In the genomic region with DNA sequence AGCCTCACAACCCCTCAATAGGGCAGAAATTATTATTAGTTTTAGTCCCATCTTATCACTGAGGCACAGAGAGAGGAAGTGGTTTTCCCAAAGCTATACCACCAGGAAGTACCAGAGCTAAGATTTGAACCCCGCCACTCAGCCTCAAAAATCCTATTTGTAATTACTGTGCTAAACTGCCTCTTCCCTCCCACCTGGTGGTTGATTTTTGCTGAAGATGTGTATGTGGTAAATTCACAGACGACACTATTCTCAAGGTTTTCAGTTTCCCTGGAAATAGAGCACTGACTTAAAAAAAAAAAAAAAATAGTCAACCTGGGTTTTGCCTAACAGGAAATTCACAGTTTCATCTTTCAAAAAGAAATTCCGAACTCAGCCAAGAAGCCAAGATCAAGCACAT, we compare ENCODE assay signal across 27 cellular contexts. TPM values are rescaled to one million over a fixed set of nuclear protein-coding genes. Genes with fewer than 3 reads are reported as not detected.
A peak's percentile ranks its signal among the peaks of the same experiment; 100 is the strongest.
DNase-seq lines count a peak whose midpoint lies in the region; ATAC-seq, FAIRE-seq and TF ChIP-seq lines count a peak whose summit lies in the region.
"Had no signal": no experiment of that assay in that cellular context is flagged by ENCODE, and none has a peak within 500 bp of the region (broad histone marks: within the 10 kb centered on the region; RNA-seq: fewer than 3 reads in every experiment).

No MANE protein-coding gene starts in this region.

- ATAC-seq in GM23338, result no peak
- ATAC-seq in T-cell (replicated peaks in 1 of 4), result no peak
- peak; percentile 24; the same call in 2 of the 3 replicates for ATAC-seq in GM12878
- no peak for ATAC-seq in HG02763 (IDR thresholded peaks at IDR 0.05; ENCODE audit: unreplicated experiment)

- SMC1A ChIA-PET in GM12878 (lab: Charles Lee; ENCODE audit: uncharacterized antibody, unreplicated experiment), result interaction anchor here (0.6 to 6.0 kb wide), 9 partner anchors 19 to 67 kb away, joined by 3 to 28 read pairs (median 3); no protein-coding TSS in a partner anchor

- intact Hi-C loops in GM12878 (cut with micrococcal nuclease; ENCODE audit: unreplicated experiment), result no loop called here

- H3K36me3 ChIP-seq in GM23338 (ENCODE audit: insufficient read depth) (no peaks in the 10 kb centered on the region), GM12878 (ENCODE audit: control insufficient read depth in 2 of 2, insufficient read depth in 2 of 2, low read length in 1 of 2) (no peaks in the 10 kb centered on the region)
- H3K36me3 ChIP-seq: brain microvascular endothelial cell, right atrium auricular region had no signal

- no peak for TF ChIP-seq EP300 in GM12878 (IDR thresholded peaks at IDR 0.05; ENCODE audit: borderline replicate concordance in 1 of 2, control insufficient read depth in 1 of 2, low read depth in 2 of 2, low read length in 2 of 2)

- DNase-seq in activated T-cell treated with anti-CD3 and anti-CD28 coated beads, Interleukin-2, amount 50 U/mL, for 24 hours, result no peak
- no peak for DNase-seq in activated T-cell treated with anti-CD3 and anti-CD28 coated beads, Interleukin-2, amount 50 U/mL, for 1 hour
- DNase-seq in GM23338 (ENCODE audit: low spot score) (no peak), T-cell (peak in 9 of 34 experiments; percentile 1 to 9 (median 2)), GM12878 (ENCODE audit: low read depth, low spot score) (no peak), DMS53 treated with DMSO at 0.1 percent for 48 hours (lab: John Stamatoyannopoulos, UW; ENCODE audit: unreplicated experiment) (no peak)
- DNase-seq: activated CD8-positive, alpha-beta memory T cell treated with anti-CD3 and anti-CD28 coated beads, Interleukin-2, amount 50 U/mL, for 4 hours; amygdala; brain microvascular endothelial cell; CD8-positive, alpha-beta memory T cell; DMS 273 treated with DMSO at 0.1 percent for 48 hours; EL; kidney glomerular epithelial cell; NCI-H1092; NCI-H187; NCI-H2171; NCI-H510A; posterior cingulate gyrus; small intestine; stimulated activated CD8-positive, alpha-beta memory T cell treated with anti-CD3 and anti-CD28 coated beads, Interleukin-4, amount 100 ng/mL, for 48 hours; testis had no signal

- no peaks in the 10 kb centered on the region for H3K9me2 ChIP-seq in GM23338 (ENCODE audit: insufficient read depth)

- H3K9me3 Mint-ChIP-seq in activated T-cell treated with anti-CD3 and anti-CD28 coated beads, Interleukin-2, amount 50 U/mL, for 24 hours, result no peaks in the 10 kb centered on the region
- H3K9me3 Mint-ChIP-seq in GM23338 (no peaks in the 10 kb centered on the region), T-cell (peaks cover 0 to 4% (median 0%) of the 10 kb centered on the region in 3 donors)
- H3K9me3 Mint-ChIP-seq: stimulated activated naive CD8-positive, alpha-beta T cell treated with anti-CD3 and anti-CD28 coated beads, Interleukin-15, Interleukin-2, amounts not matched to agents 100 ng/mL and 50 ng/mL, for 24 hours had no signal

- in situ Hi-C loops in GM12878 (cut with MboI), result no loop called here

- H3K4me2 ChIP-seq in GM23338, result no peak overlapping the region
- H3K4me2 ChIP-seq in GM12878 (ENCODE audit: control insufficient read depth, insufficient read depth), result no peak overlapping the region
- H3K4me2 ChIP-seq: hepatocyte had no signal

- no peak overlapping the region for H3K9ac ChIP-seq in GM12878 (ENCODE audit: control insufficient read depth, insufficient read depth, low read length)

- no peak overlapping the region for H3K4me3 Mint-ChIP-seq in activated T-cell treated with anti-CD3 and anti-CD28 coated beads, Interleukin-2, amount 50 U/mL, for 24 hours
- H3K4me3 Mint-ChIP-seq in GM23338, result no peak overlapping the region
- H3K4me3 Mint-ChIP-seq in T-cell, result peak overlapping the region in 1 of 3 donors; percentile 1
- H3K4me3 Mint-ChIP-seq: CD8-positive, alpha-beta memory T cell; stimulated activated naive CD8-positive, alpha-beta T cell treated with anti-CD3 and anti-CD28 coated beads, Interleukin-15, Interleukin-2, amounts not matched to agents 100 ng/mL and 50 ng/mL, for 24 hours had no signal

- no peak for TF ChIP-seq POLR2A in GM12878 (IDR thresholded peaks at IDR 0.05; ENCODE audit: low read depth, low read length)

- H3K27me3 Mint-ChIP-seq in activated T-cell treated with anti-CD3 and anti-CD28 coated beads, Interleukin-2, amount 50 U/mL, for 24 hours, result no peaks in the 10 kb centered on the region
- peaks cover 2% of the 10 kb centered on the region for H3K27me3 Mint-ChIP-seq in GM23338 (ENCODE audit: insufficient read depth, low read depth, poor library complexity)
- peaks cover 12% of the 10 kb centered on the region in 2 donors for H3K27me3 Mint-ChIP-seq in T-cell

- H3K27ac ChIP-seq in GM23338 (ENCODE audit: low read depth), result no peak overlapping the region
- no peak overlapping the region for H3K27ac ChIP-seq in GM12878 (ENCODE audit: control insufficient read depth, insufficient read depth)
- H3K27ac ChIP-seq: brain microvascular endothelial cell, hepatocyte, right atrium auricular region, testis had no signal

- WGBS in GM12878 (ENCODE audit: insufficient coverage, insufficient replicate concordance, low lambda C conversion rate, missing lambda C conversion rate), result 36% methylated on average over 3 of the region's 3 CpGs

- no peak overlapping the region for H2AFZ ChIP-seq in GM23338
- no peak overlapping the region for H2AFZ ChIP-seq in GM12878 (ENCODE audit: control insufficient read depth, low read depth, low read length)
- H2AFZ ChIP-seq: hepatocyte had no signal

- H3K4me1 ChIP-seq in GM23338 (ENCODE audit: insufficient read depth) (no peaks in the 10 kb centered on the region), GM12878 (ENCODE audit: control insufficient read depth, insufficient read depth, low read length) (no peaks in the 10 kb centered on the region)
- H3K4me1 ChIP-seq: right atrium auricular region, testis had no signal

- peaks cover 59% of the 10 kb centered on the region for H3K4me1 Mint-ChIP-seq in activated T-cell treated with anti-CD3 and anti-CD28 coated beads, Interleukin-2, amount 50 U/mL, for 24 hours (ENCODE audit: low read depth)
- H3K4me1 Mint-ChIP-seq in GM23338 (peaks cover 6% of the 10 kb centered on the region), T-cell (peaks cover 34 to 53% (median 36%) of the 10 kb centered on the region in 3 donors)

- CTCF ChIA-PET in T-cell (lab: Charles Lee) (interaction anchor here (0.6 to 0.8 kb wide), 2 partner anchors 50 to 1265 kb away, joined by 3 to 4 read pairs; no protein-coding TSS in a partner anchor), GM12878 (lab: Yijun Ruan, JAX) (interaction anchor here (0.7 to 1.6 kb wide), 8 partner anchors 8 to 282 kb away, joined by 3 to 4 read pairs (median 3); no protein-coding TSS in a partner anchor)

- no peak for FAIRE-seq in GM12878 (lab: Jason Lieb, UNC)
- FAIRE-seq: small intestine, TTC549 had no signal

- RAD21 ChIA-PET in GM12878 (lab: Charles Lee; ENCODE audit: unreplicated experiment), result interaction anchor here (0.7 to 2.4 kb wide), 3 partner anchors 28 to 188 kb away, joined by 3 to 12 read pairs (median 4); no protein-coding TSS in a partner anchor

- no peaks in the 10 kb centered on the region for H3K27me3 ChIP-seq in GM23338 (ENCODE audit: insufficient read depth)
- H3K27me3 ChIP-seq in GM12878 (replicated peaks in 1 of 2; ENCODE audit: control insufficient read depth in 2 of 2, insufficient read depth in 2 of 2, low read length in 1 of 2), result no peaks in the 10 kb centered on the region
- H3K27me3 ChIP-seq: brain microvascular endothelial cell, hepatocyte, right atrium auricular region, testis had no signal

- TF ChIP-seq RAD21 in GM12878 (IDR thresholded peaks at IDR 0.05; ENCODE audit: insufficient read depth, low read depth, low read length), result 0 out of 2 replicates have a peak, but pooled peaks have one; percentile 20

- H3K9me3 ChIP-seq in GM12878 (replicated peaks; ENCODE audit: control insufficient read depth, insufficient read depth, low read length), result no peaks in the 10 kb centered on the region
- H3K9me3 ChIP-seq: right atrium auricular region, testis had no signal

- no peaks in the 10 kb centered on the region for H3F3A ChIP-seq in GM23338 (replicated peaks; ENCODE audit: low read depth)

- no peak overlapping the region for H3K4me3 ChIP-seq in GM23338
- H3K4me3 ChIP-seq in GM12878, result no peak overlapping the region
- H3K4me3 ChIP-seq: hepatocyte, right atrium auricular region, testis had no signal

- BruUV-seq in GM12878 (replicated peaks; lab: Mats Ljungman, UMichigan), result no TSS peak

- H3K79me2 ChIP-seq in GM23338 (replicated peaks; ENCODE audit: insufficient read depth) (no peaks in the 10 kb centered on the region), GM12878 (ENCODE audit: control insufficient read depth, insufficient read depth, low read length) (no peaks in the 10 kb centered on the region)
- H3K79me2 ChIP-seq: hepatocyte had no signal

- TF ChIP-seq CTCF in GM23338 (conservative IDR thresholded peaks at IDR 0.05; ENCODE audit: low read depth in 2 of 2) (peak; percentile 21 to 25; a peak in 2 of 4 replicates), GM12878 (IDR thresholded peaks at IDR 0.05 in 2 of 3, conservative IDR thresholded peaks at IDR 0.05 in 1 of 3; ENCODE audit: control insufficient read depth in 2 of 3, extremely low read depth in 1 of 3, insufficient read depth in 1 of 3, low read depth in 3 of 3, low read length in 3 of 3) (peak in 1 of 3 experiments; percentile 23; a peak in 1 of 6 replicates)

- no peaks in the 10 kb centered on the region for H4K20me1 ChIP-seq in GM23338 (replicated peaks; ENCODE audit: insufficient read depth)
- H4K20me1 ChIP-seq in GM12878 (ENCODE audit: control insufficient read depth, insufficient read depth), result no peaks in the 10 kb centered on the region

- H3K36me3 Mint-ChIP-seq in activated T-cell treated with anti-CD3 and anti-CD28 coated beads, Interleukin-2, amount 50 U/mL, for 24 hours (ENCODE audit: low read depth), result peaks cover 11% of the 10 kb centered on the region
- H3K36me3 Mint-ChIP-seq in GM23338 (ENCODE audit: low read depth) (no peaks in the 10 kb centered on the region), T-cell (peaks cover 3% of the 10 kb centered on the region)
- H3K36me3 Mint-ChIP-seq: CD8-positive, alpha-beta memory T cell had no signal

- H3K27ac Mint-ChIP-seq in activated T-cell treated with anti-CD3 and anti-CD28 coated beads, Interleukin-2, amount 50 U/mL, for 24 hours, result peak overlapping the region; percentile 79
- H3K27ac Mint-ChIP-seq in GM23338 (no peak overlapping the region), T-cell (peak overlapping the region; percentile 23 to 57)
- H3K27ac Mint-ChIP-seq: CD8-positive, alpha-beta memory T cell; stimulated activated naive CD8-positive, alpha-beta T cell treated with anti-CD3 and anti-CD28 coated beads, Interleukin-15, Interleukin-2, amounts not matched to agents 100 ng/mL and 50 ng/mL, for 24 hours had no signal

- POLR2A ChIA-PET in T-cell (lab: Charles Lee), result interaction anchor here in 1 of 2 donors (0.7 kb wide), 1 partner anchor 412 kb away, joined by 7 read pairs; no protein-coding TSS in a partner anchor
- POLR2A ChIA-PET in GM12878 (lab: Charles Lee), result interaction anchor here (1.1 kb wide), 1 partner anchor 55 kb away, joined by 3 read pairs; no protein-coding TSS in a partner anchor

RNA-seq across cellular contexts. Expression of gene TSHZ2, which starts 57.9 kb away (rescaled TPM):
- total RNA-seq in GM23338 (2014; rRNA removed; shearing (Covaris generic)), result 0.49 and 0.89 TPM in 2 replicates
- polyA plus RNA-seq in GM23338 (2016; fragmentation: Nextera tagmentation; extraction: Ambion mirVana) (0.54 and 1.3 TPM in 2 replicates), GM12878 (2011; rRNA removed) (0.61 and 0.86 TPM in 2 replicates), GM12878 (2014; fragmentation: Illumina TruSeq; extraction: Trizol) (0.02 and 0.15 TPM in 2 replicates), GM12878 (2014; fragmentation: Nextera tagmentation; extraction: Ambion mirVana) (not detected), GM12878 (2014; rRNA removed) (0.01 TPM in 2 replicates), GM12878 (2016; fragmentation: Nextera tagmentation; extraction: Ambion mirVana) (under 1 TPM; 0.05 to 0.11 TPM)
- total RNA-seq in T-cell (10 to 100 TPM; 20.2 to 42.9 (median 25.8) TPM), GM12878 (2014; rRNA removed) (0.06 and 0.22 TPM in 2 replicates), GM12878 (2014; rRNA removed; fragmentation: Illumina TruSeq; extraction: Trizol) (0.18 TPM in 2 replicates), GM12878 (2021) (0.27 and 0.36 TPM in 2 replicates)
- 11.4 and 14.3 TPM in 2 replicates for total RNA-seq in GM12878 (2013; cell fraction: nucleolus; rRNA removed)
- polyA plus RNA-seq in GM12878 (2011; ENCODE audit: low read depth), result not detected
- 0.59 and 0.69 TPM in 2 replicates for polyA plus RNA-seq in GM12878 (2011; cell fraction: cytosol; rRNA removed)
- 1.2 and 1.5 TPM in 2 replicates for polyA plus RNA-seq in GM12878 (2011; cell fraction: nucleus; rRNA removed)
- polyA plus RNA-seq in GM12878 (2012), result 0.06 and 0.09 TPM in 2 replicates
- 4.1 and 4.4 TPM in 2 replicates for polyA minus RNA-seq in GM12878 (2011; rRNA and poly(A)+ RNA removed)
- 1.3 and 1.4 TPM in 2 replicates for polyA minus RNA-seq in GM12878 (2011; cell fraction: cytosol; rRNA and poly(A)+ RNA removed)
- 3.5 and 4.5 TPM in 2 replicates for polyA minus RNA-seq in GM12878 (2011; cell fraction: nucleus; rRNA and poly(A)+ RNA removed)
- total RNA-seq: SK-MEL-5 had no signal
